Comparison of ENCODE assay signal across 8 cellular contexts in the genomic region with DNA sequence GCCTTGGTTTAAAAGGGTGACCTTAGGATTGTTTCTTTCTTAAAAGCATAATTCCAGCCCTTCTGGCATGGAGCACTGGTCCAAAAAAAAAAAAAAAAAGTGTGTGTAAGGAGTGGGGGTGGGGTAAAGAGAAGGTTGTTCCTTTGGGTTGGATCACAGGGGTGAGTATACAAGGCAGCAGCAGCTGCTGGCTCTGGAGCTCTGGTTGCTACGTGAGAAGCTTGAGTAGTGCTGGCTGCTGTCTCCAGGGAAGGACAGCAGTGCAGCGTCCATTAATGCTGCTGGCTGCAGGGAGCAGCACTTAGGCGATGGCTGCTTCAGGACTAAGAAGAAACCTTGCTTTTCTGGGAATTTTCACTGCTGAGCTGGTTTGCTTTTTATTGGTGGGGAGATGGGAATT. TPM values are rescaled to one million over a fixed set of nuclear protein-coding genes. Genes with fewer than 3 reads are reported as not detected.
DNase-seq lines count a peak whose midpoint lies in the region; ATAC-seq, FAIRE-seq and TF ChIP-seq lines count a peak whose summit lies in the region.

No MANE protein-coding gene starts in this region.

- peaks cover 78% of the 10 kb centered on the region for H4K20me1 ChIP-seq in DND-41 (ENCODE audit: insufficient read depth, low read length)

- peaks cover 89% of the 10 kb centered on the region for H3K79me2 ChIP-seq in DND-41 (ENCODE audit: insufficient read depth, low read length)

- no peak overlapping the region for H2AFZ ChIP-seq in DND-41 (ENCODE audit: low read depth, low read length)

- H3K9ac ChIP-seq in DND-41 (ENCODE audit: low read depth, low read length) = peak overlapping the region; percentile 94

- ATAC-seq in DND-41 (ENCODE audit: insufficient read depth, low read depth) (no peak), HG02759 (IDR thresholded peaks at IDR 0.05; ENCODE audit: unreplicated experiment) (no peak)

- no peak for FAIRE-seq in GM12892 (lab: Jason Lieb, UNC)

- H3K4me3 ChIP-seq in DND-41 (ENCODE audit: low read depth in 1 of 2, low read length in 2 of 2) (peak overlapping the region; percentile 68 to 87; a peak in 3 of 4 replicates), LNCaP clone FGC (ENCODE audit: low read depth, low read length) (peak overlapping the region; percentile 98)

- DNase-seq in DND-41 = peak; percentile 59
- peak; percentile 92 for DNase-seq in LNCaP clone FGC (ENCODE audit: low read depth)
- DNase-seq in SHP77 treated with DMSO at 0.1 percent for 48 hours (lab: John Stamatoyannopoulos, UW) = peak; percentile 49
- peak; percentile 91 for DNase-seq in dedifferentiated amniotic fluid mesenchymal stem cell (ENCODE audit: extremely low spot score)
- peak; percentile 88 for DNase-seq in kidney tubule cell (ENCODE audit: low spot score)
- peak; percentile 21 for DNase-seq in stimulated activated CD8-positive, alpha-beta memory T cell treated with anti-CD3 and anti-CD28 coated beads, Interleukin-4, amount 100 ng/mL, for 48 hours
- DNase-seq in GM12892 (ENCODE audit: insufficient read length) = no peak

- no peaks in the 10 kb centered on the region for H3K9me3 ChIP-seq in DND-41 (ENCODE audit: insufficient read depth, low read length, severe bottlenecking)

- peaks cover 63% of the 10 kb centered on the region for H3K4me1 ChIP-seq in DND-41 (ENCODE audit: insufficient read depth, low read length)

- peak overlapping the region; percentile 82 for H3K4me2 ChIP-seq in DND-41 (ENCODE audit: insufficient read depth, low read length)

- no peak for TF ChIP-seq POLR2A in GM12892 (IDR thresholded peaks at IDR 0.05; ENCODE audit: low read depth, low read length)

- peaks cover 17% of the 10 kb centered on the region for H3K36me3 ChIP-seq in DND-41 (ENCODE audit: insufficient read depth, low read length)

- no peak for TF ChIP-seq CTCF in DND-41 (IDR thresholded peaks at IDR 0.05; ENCODE audit: borderline replicate concordance, extremely low read depth, low read length, poor library complexity, severe bottlenecking)
- TF ChIP-seq CTCF in LNCaP clone FGC (IDR thresholded peaks at IDR 0.05; ENCODE audit: control insufficient read depth, extremely low read depth, insufficient read depth) = no peak

- no peaks in the 10 kb centered on the region for H3K27me3 ChIP-seq in DND-41 (ENCODE audit: insufficient read depth, low read length, poor library complexity)

- H3K27ac ChIP-seq in DND-41 (ENCODE audit: low read length) = peak overlapping the region; percentile 58

RNA-seq across cellular contexts. Expression of a gene that starts 2.3 kb away (rescaled TPM):
- 60.5 TPM for polyA plus RNA-seq in GM12892 (2012; ENCODE audit: missing spikeins)

RNA-seq across cellular contexts. Expression of a gene that starts 36.9 kb away (rescaled TPM):
- 45.9 TPM for polyA plus RNA-seq in GM12892 (2012; ENCODE audit: missing spikeins)
